In genomic region chr3:53250881-53251605, GRCh38 we compare ENCODE assay signal across 11 cellular contexts. TPM values are rescaled to one million over a fixed set of nuclear protein-coding genes. Genes with fewer than 3 reads are reported as not detected.
A peak's percentile ranks its signal among the peaks of the same experiment; 100 is the strongest.
DNase-seq lines count a peak whose midpoint lies in the region; ATAC-seq, FAIRE-seq and TF ChIP-seq lines count a peak whose summit lies in the region.
"Had no signal": no experiment of that assay in that cellular context is flagged by ENCODE, and none has a peak within 500 bp of the region (broad histone marks: within the 10 kb centered on the region; RNA-seq: fewer than 3 reads in every experiment).

No MANE protein-coding gene starts in this region.

- TF ChIP-seq CTCF in GM23338 (conservative IDR thresholded peaks at IDR 0.05; ENCODE audit: low read depth in 2 of 2) = no peak
- TF ChIP-seq CTCF in PC-9 (conservative IDR thresholded peaks at IDR 0.05) = no peak
- TF ChIP-seq CTCF in endothelial cell of umbilical vein (IDR thresholded peaks at IDR 0.05; ENCODE audit: extremely low read depth in 1 of 2, insufficient read depth in 1 of 2, low read depth in 1 of 2, low read length in 2 of 2) = no peak

- POLR2A ChIA-PET in PC-9 (lab: Charles Lee; ENCODE audit: unreplicated experiment) (interaction anchor here (0.5 kb wide), 1 partner anchor 10 kb away, joined by 4 read pairs; no protein-coding TSS in a partner anchor), endothelial cell of umbilical vein (lab: Charles Lee) (no interaction called here)

- H4K20me1 ChIP-seq in GM23338 (replicated peaks; ENCODE audit: insufficient read depth) (peaks cover 76% of the 10 kb centered on the region), PC-9 (ENCODE audit: insufficient read depth) (peaks cover 89% of the 10 kb centered on the region), endothelial cell of umbilical vein (replicated peaks; ENCODE audit: control insufficient read depth, extremely low read depth, insufficient read depth, low read length) (peaks cover 3% of the 10 kb centered on the region)

- no peaks in the 10 kb centered on the region for H3K9me3 ChIP-seq in PC-9 (ENCODE audit: insufficient read depth, low read depth)
- no peaks in the 10 kb centered on the region for H3K9me3 ChIP-seq in endothelial cell of umbilical vein (replicated peaks; ENCODE audit: control insufficient read depth, insufficient read depth, low read length)
- no peaks in the 10 kb centered on the region for H3K9me3 ChIP-seq in trophoblast cell (ENCODE audit: insufficient read depth, low read depth, low read length)

- no TSS peak for BruUV-seq in PC-9 (replicated peaks; lab: Mats Ljungman, UMichigan)
- no TSS peak for BruUV-seq in endothelial cell of umbilical vein (replicated peaks; lab: Mats Ljungman, UMichigan)

- no peak overlapping the region for H4K8ac ChIP-seq in trophoblast cell (ENCODE audit: low read depth, low read length)

- H3K4ac ChIP-seq in trophoblast cell (ENCODE audit: low read depth, low read length) = peak overlapping the region; percentile 59

- H3K14ac ChIP-seq in trophoblast cell (ENCODE audit: low read length) = no peak overlapping the region

- H3K27ac ChIP-seq in GM23338 (ENCODE audit: low read depth) (peak overlapping the region; percentile 76), PC-9 (peak overlapping the region; percentile 76), endothelial cell of umbilical vein (ENCODE audit: insufficient read depth, low read depth, low read length) (no peak overlapping the region), trophoblast cell (ENCODE audit: low read depth, low read length) (no peak overlapping the region)

- H3F3A ChIP-seq in GM23338 (replicated peaks; ENCODE audit: low read depth) (peaks cover 27% of the 10 kb centered on the region), PC-9 (ENCODE audit: insufficient read depth, low read depth) (peaks cover 62% of the 10 kb centered on the region)

- no peak overlapping the region for H4K12ac ChIP-seq in trophoblast cell (ENCODE audit: low read depth, low read length)

- peaks cover 78% of the 10 kb centered on the region for H3K36me3 Mint-ChIP-seq in GM23338 (ENCODE audit: low read depth)

- peaks cover 29% of the 10 kb centered on the region for H3K36me3 ChIP-seq in GM23338 (ENCODE audit: insufficient read depth)
- H3K36me3 ChIP-seq in PC-9 (ENCODE audit: low read depth) = peaks cover 42% of the 10 kb centered on the region
- no peaks in the 10 kb centered on the region for H3K36me3 ChIP-seq in endothelial cell of umbilical vein (ENCODE audit: control insufficient read depth in 2 of 2, extremely low read depth in 1 of 2, insufficient read depth in 2 of 2, low read length in 2 of 2)
- peaks cover 12 to 13% of the 10 kb centered on the region in 2 experiments for H3K36me3 ChIP-seq in trophoblast cell (ENCODE audit: control insufficient read depth in 1 of 2, insufficient read depth in 2 of 2, low read length in 2 of 2)

- H3K79me1 ChIP-seq in trophoblast cell (ENCODE audit: low read length) = peaks cover 13% of the 10 kb centered on the region

- peaks cover 68% of the 10 kb centered on the region for H3K4me1 Mint-ChIP-seq in GM23338

- peaks cover 27% of the 10 kb centered on the region for H3K27me3 Mint-ChIP-seq in GM23338 (ENCODE audit: insufficient read depth, low read depth, poor library complexity)

- no CpG with 5 or more reads among the region's 4 CpGs for WGBS in trophoblast cell (ENCODE audit: extremely low coverage, insufficient coverage, insufficient read length)

- H2AFZ ChIP-seq in GM23338 (no peak overlapping the region), PC-9 (no peak overlapping the region), endothelial cell of umbilical vein (ENCODE audit: low read depth, low read length) (no peak overlapping the region), trophoblast cell (ENCODE audit: insufficient read depth, low read length, poor library complexity) (no peak overlapping the region)

- H4K91ac ChIP-seq in trophoblast cell (ENCODE audit: low read depth, low read length) = no peak overlapping the region

- CTCF ChIA-PET in PC-9 (lab: Charles Lee) = interaction anchor here (0.5 to 1.6 kb wide), 2 partner anchors 14 to 19 kb away, joined by 3 to 8 read pairs; no protein-coding TSS in a partner anchor
- CTCF ChIA-PET in endothelial cell of umbilical vein (lab: Charles Lee) = interaction anchor here (1.5 kb wide), 1 partner anchor 31 kb away, joined by 4 read pairs; no protein-coding TSS in a partner anchor

- H2BK5ac ChIP-seq in trophoblast cell (ENCODE audit: low read depth, low read length, poor library complexity) = no peak overlapping the region

- ATAC-seq in GM23338 = no peak

- dilution Hi-C loops in endothelial cell of umbilical vein (cut with MboI; ENCODE audit: extremely low pct_ligation_motif_present, low sequenced_read_pairs) = no loop called here

- H3K18ac ChIP-seq in trophoblast cell (ENCODE audit: low read length) = no peak overlapping the region

- H3K4me3 ChIP-seq in GM23338 = peak overlapping the region; percentile 100
- H3K4me3 ChIP-seq in PC-9 = peak overlapping the region; percentile 98; the same call in 1 of the 2 replicates
- no peak overlapping the region for H3K4me3 ChIP-seq in endothelial cell of umbilical vein (replicated peaks in 1 of 3; ENCODE audit: insufficient read depth in 1 of 3, low read depth in 1 of 3, low read length in 3 of 3)
- no peak overlapping the region for H3K4me3 ChIP-seq in trophoblast cell (ENCODE audit: low read depth, low read length)

- no peaks in the 10 kb centered on the region for H3K27me3 ChIP-seq in GM23338 (ENCODE audit: insufficient read depth)
- H3K27me3 ChIP-seq in PC-9 (ENCODE audit: insufficient read depth, low read depth) = no peaks in the 10 kb centered on the region
- H3K27me3 ChIP-seq in endothelial cell of umbilical vein (ENCODE audit: control insufficient read depth in 2 of 2, insufficient read depth in 2 of 2, low read length in 2 of 2) = no peaks in the 10 kb centered on the region
- H3K27me3 ChIP-seq in trophoblast cell (ENCODE audit: insufficient read depth, low read length) = no peaks in the 10 kb centered on the region

- H3K4me2 ChIP-seq in GM23338 = peak overlapping the region; percentile 100
- H3K4me2 ChIP-seq in PC-9 = peak overlapping the region; percentile 99
- no peak overlapping the region for H3K4me2 ChIP-seq in endothelial cell of umbilical vein (ENCODE audit: insufficient read depth, low read length)
- H3K4me2 ChIP-seq in trophoblast cell (ENCODE audit: low read length) = no peak overlapping the region

- H3K9me1 ChIP-seq in endothelial cell of umbilical vein (replicated peaks; ENCODE audit: control insufficient read depth, extremely low read depth, insufficient read depth, low read length) = no peaks in the 10 kb centered on the region

- no peak overlapping the region for H2BK12ac ChIP-seq in trophoblast cell (ENCODE audit: low read length)

- no peak overlapping the region for H2AK5ac ChIP-seq in trophoblast cell (ENCODE audit: low read length)

- H3K9me2 ChIP-seq in GM23338 (ENCODE audit: insufficient read depth) (no peaks in the 10 kb centered on the region), PC-9 (ENCODE audit: insufficient read depth) (no peaks in the 10 kb centered on the region)

- no peak overlapping the region for H2BK120ac ChIP-seq in trophoblast cell (ENCODE audit: insufficient read depth, low read length, poor library complexity)

- intact Hi-C loops in PC-9 (cut with micrococcal nuclease; ENCODE audit: unreplicated experiment) = no loop called here
- intact Hi-C loops in endothelial cell of umbilical vein (cut with micrococcal nuclease) = no loop called here

- H3K79me2 ChIP-seq in GM23338 (replicated peaks; ENCODE audit: insufficient read depth) = peaks cover 98% of the 10 kb centered on the region
- H3K79me2 ChIP-seq in PC-9 (ENCODE audit: low read depth) = peaks cover 97% of the 10 kb centered on the region
- peaks cover 98% of the 10 kb centered on the region for H3K79me2 ChIP-seq in endothelial cell of umbilical vein (ENCODE audit: control insufficient read depth, insufficient read depth, low read length)
- H3K79me2 ChIP-seq in trophoblast cell (ENCODE audit: control insufficient read depth, insufficient read depth, low read length, poor library complexity) = peaks cover 61% of the 10 kb centered on the region

- H3K9me3 Mint-ChIP-seq in GM23338 = no peaks in the 10 kb centered on the region

- DNase-seq in GM23338 (ENCODE audit: low spot score) (no peak), PC-9 (no peak), endothelial cell of umbilical vein (ENCODE audit: low read depth, low spot score) (no peak), trophoblast cell (no peak), NCI-H446 treated with DMSO at 0.1 percent for 48 hours (lab: John Stamatoyannopoulos, UW) (no peak), AG08396 (ENCODE audit: low spot score) (no peak), NCI-H1105 (lab: John Stamatoyannopoulos, UW) (no peak), NCI-H1417 treated with DMSO at 0.1 percent for 48 hours (lab: John Stamatoyannopoulos, UW) (no peak)
- DNase-seq: MV-4-11; OCI-M1; stimulated activated CD4-positive, alpha-beta T cell treated with anti-CD3 and anti-CD28 coated beads, Interleukin-12 subunit alpha, Interleukin-12 subunit beta, amount 100 ng/mL, for 4 hours had no signal

- peak overlapping the region; percentile 96 for H3K27ac Mint-ChIP-seq in GM23338

- H3K4me1 ChIP-seq in GM23338 (ENCODE audit: insufficient read depth) = peaks cover 75% of the 10 kb centered on the region
- peaks cover 61% of the 10 kb centered on the region for H3K4me1 ChIP-seq in PC-9 (replicated peaks; ENCODE audit: insufficient read depth)
- H3K4me1 ChIP-seq in endothelial cell of umbilical vein (ENCODE audit: control insufficient read depth, extremely low read depth, insufficient read depth, low read length) = peaks cover 22% of the 10 kb centered on the region
- peaks cover 20 to 22% of the 10 kb centered on the region in 2 experiments for H3K4me1 ChIP-seq in trophoblast cell (ENCODE audit: control insufficient read depth in 1 of 2, insufficient read depth in 2 of 2, low read length in 2 of 2)

- H3K9ac ChIP-seq in endothelial cell of umbilical vein (replicated peaks; ENCODE audit: extremely low read depth, insufficient read depth, low read length) = no peak overlapping the region
- no peak overlapping the region for H3K9ac ChIP-seq in trophoblast cell (ENCODE audit: low read length)

- no peak for TF ChIP-seq POLR2A in endothelial cell of umbilical vein (IDR thresholded peaks at IDR 0.05; ENCODE audit: low read depth, low read length)

- peak overlapping the region; percentile 96 for H3K4me3 Mint-ChIP-seq in GM23338

- H3K23ac ChIP-seq in trophoblast cell (ENCODE audit: low read length) = no peak overlapping the region

- FAIRE-seq in endothelial cell of umbilical vein (lab: Jason Lieb, UNC) = peak; percentile 40

RNA-seq across cellular contexts. Expression of gene TKT, which starts 4.8 kb away (rescaled TPM):
- total RNA-seq in GM23338 (2014; rRNA removed; shearing (Covaris generic)) = 1,229 and 1,411 TPM in 2 replicates
- polyA plus RNA-seq in GM23338 (2016; fragmentation: Nextera tagmentation; extraction: Ambion mirVana) = 584 and 604 TPM in 2 replicates
- 1,726 and 2,016 TPM in 2 replicates for total RNA-seq in PC-9 (2021)
- total RNA-seq in endothelial cell of umbilical vein = 510 and 586 TPM in 2 replicates
- polyA plus RNA-seq in endothelial cell of umbilical vein = 287 and 288 TPM in 2 replicates
- 268 and 345 TPM in 2 replicates for polyA plus RNA-seq in endothelial cell of umbilical vein (2011; cell fraction: cytosol; rRNA removed)
- polyA plus RNA-seq in endothelial cell of umbilical vein (2011; cell fraction: nucleus; rRNA removed) = 184 and 232 TPM in 2 replicates
- polyA plus RNA-seq in endothelial cell of umbilical vein (2012) = 369 and 460 TPM in 2 replicates
- polyA minus RNA-seq in endothelial cell of umbilical vein = 228 and 298 TPM in 2 replicates
- 446 TPM for polyA minus RNA-seq in endothelial cell of umbilical vein (2011; cell fraction: cytosol; rRNA and poly(A)+ RNA removed)
- 75.3 and 101 TPM in 2 replicates for polyA minus RNA-seq in endothelial cell of umbilical vein (2011; cell fraction: nucleus; rRNA and poly(A)+ RNA removed)
- 527 and 539 TPM in 2 replicates for polyA plus RNA-seq in trophoblast cell (2013)

Comparison
In these comparisons a context has a peak if more than half of its experiments do, and no peak if none do; other contexts are left out.
1. H3K27ac ChIP-seq: peak in GM23338 (single experiment) and PC-9 (single experiment); none in endothelial cell of umbilical vein (single experiment) and trophoblast cell (single experiment).
2. H3K4me2 ChIP-seq: peak in GM23338 (single experiment) and PC-9 (single experiment); none in endothelial cell of umbilical vein (single experiment) and trophoblast cell (single experiment).
3. H3K4me3 ChIP-seq: peak in GM23338 (single experiment) and PC-9 (single experiment); none in endothelial cell of umbilical vein (0 of 3) and trophoblast cell (single experiment).